In genomic region chr1:24393892-24394291, GRCh38 we compare ENCODE assay signal across 12 cellular contexts. TPM values are rescaled to one million over a fixed set of nuclear protein-coding genes. Genes with fewer than 3 reads are reported as not detected.
DNase-seq lines count a peak whose midpoint lies in the region; ATAC-seq and TF ChIP-seq lines count a peak whose summit lies in the region.
"Had no signal": no experiment of that assay in that cellular context is flagged by ENCODE, and none has a peak within 500 bp of the region (broad histone marks: within the 10 kb centered on the region; RNA-seq: fewer than 3 reads in every experiment).

No MANE protein-coding gene starts in this region.

- peaks cover 2% of the 10 kb centered on the region for H3K36me3 Mint-ChIP-seq in activated CD4-positive, alpha-beta T cell treated with anti-CD3 and anti-CD28 coated beads for 36 hours (ENCODE audit: low read depth)

- peak overlapping the region; percentile 85 for H3K27ac Mint-ChIP-seq in activated CD4-positive, alpha-beta T cell treated with anti-CD3 and anti-CD28 coated beads for 36 hours

- H3K4me3 ChIP-seq in SK-N-SH (ENCODE audit: low read depth in 2 of 2, low read length in 1 of 2): no peak overlapping the region
- H3K4me3 ChIP-seq in fibroblast of mammary gland (ENCODE audit: control insufficient read depth, low read depth, low read length): no peak overlapping the region
- H3K4me3 ChIP-seq: thyroid gland had no signal

- DNase-seq in activated CD4-positive, alpha-beta T cell treated with anti-CD3 and anti-CD28 coated beads for 36 hours: no peak
- DNase-seq in activated CD4-positive, alpha-beta T cell treated with anti-CD3 and anti-CD28 coated beads, Interleukin-2, amount 50 U/mL, for 1 hour: no peak
- DNase-seq in SK-N-SH (no peak), fibroblast of mammary gland (ENCODE audit: low read depth) (peak; percentile 85), superior temporal gyrus (ENCODE audit: extremely low spot score) (peak; percentile 28), NCI-H82 treated with DMSO at 0.1 percent for 48 hours (lab: John Stamatoyannopoulos, UW; ENCODE audit: unreplicated experiment) (no peak), amniotic stem cell (lab: John Stamatoyannopoulos, UW) (no peak)
- DNase-seq in stimulated activated CD4-positive, alpha-beta T cell treated with anti-CD3 and anti-CD28 coated beads, Interleukin-12 subunit alpha, Interleukin-12 subunit beta, amount 100 ng/mL, for 4 hours: no peak
- DNase-seq: activated effector memory CD4-positive, alpha-beta T cell treated with anti-CD3 and anti-CD28 coated beads, Interleukin-2, amount 50 U/mL, for 16 hours; NCI-H187; T-helper 9 cell; thyroid gland had no signal

- TF ChIP-seq CTCF in SK-N-SH (IDR thresholded peaks at IDR 0.05) (no peak), fibroblast of mammary gland (conservative IDR thresholded peaks at IDR 0.05; ENCODE audit: control insufficient read depth, insufficient read depth, low read depth, low read length) (no peak)

- peak overlapping the region; percentile 53 for H3K4me2 ChIP-seq in SK-N-SH

- POLR2A ChIA-PET in activated CD4-positive, alpha-beta T cell treated with anti-CD3 and anti-CD28 coated beads for 36 hours (lab: Charles Lee): interaction anchor here (0.8 kb wide), 1 partner anchor 135 kb away, joined by 3 read pairs; no protein-coding TSS in a partner anchor
- POLR2A ChIA-PET in SK-N-SH (lab: Yijun Ruan, JAX): interaction anchor here (0.7 kb wide), 1 partner anchor 110 kb away, joined by 3 read pairs; no protein-coding TSS in a partner anchor

- peaks cover 39% of the 10 kb centered on the region for H3K4me1 Mint-ChIP-seq in activated CD4-positive, alpha-beta T cell treated with anti-CD3 and anti-CD28 coated beads for 36 hours

- no peaks in the 10 kb centered on the region for H3K9me2 ChIP-seq in SK-N-SH

- peaks cover 15% of the 10 kb centered on the region for H3F3A ChIP-seq in SK-N-SH (replicated peaks; ENCODE audit: insufficient read depth)

- peaks cover 2 to 17% of the 10 kb centered on the region in 2 experiments for H3K36me3 ChIP-seq in SK-N-SH (replicated peaks in 1 of 2; ENCODE audit: control insufficient read depth in 1 of 2, insufficient read depth in 2 of 2, low read length in 1 of 2)
- H3K36me3 ChIP-seq: thyroid gland had no signal

- peaks cover 0 to 15% of the 10 kb centered on the region in 2 experiments; a peak in 3 of 4 replicates for H3K4me1 ChIP-seq in SK-N-SH (ENCODE audit: control insufficient read depth in 1 of 2, insufficient read depth in 2 of 2, low read depth in 1 of 2, low read length in 1 of 2)

- H3K27me3 ChIP-seq in SK-N-SH (ENCODE audit: insufficient read depth): no peaks in the 10 kb centered on the region
- H3K27me3 ChIP-seq: thyroid gland had no signal

- intact Hi-C loops in activated CD4-positive, alpha-beta T cell treated with anti-CD3 and anti-CD28 coated beads for 36 hours (cut with DNase I, micrococcal nuclease): loop anchor here in 1 of 2 experiments (2.0 to 10.0 kb wide), 4 partner anchors 29 to 619 kb away; partner anchors contain the start of gene PITHD1

- H3K27ac ChIP-seq in SK-N-SH (ENCODE audit: low read depth in 2 of 2, low read length in 1 of 2): peak overlapping the region in 1 of 2 experiments; percentile 71; a peak in 2 of 4 replicates

- no peak for TF ChIP-seq EP300 in SK-N-SH (IDR thresholded peaks at IDR 0.05; ENCODE audit: borderline replicate concordance in 1 of 2, low read depth in 1 of 2, low read length in 1 of 2)

- no peak overlapping the region for H2AFZ ChIP-seq in SK-N-SH (ENCODE audit: low read depth)

- H3K79me2 ChIP-seq in SK-N-SH (ENCODE audit: insufficient read depth): no peaks in the 10 kb centered on the region; the same call in 1 of the 2 replicates

- H4K20me1 ChIP-seq in SK-N-SH (ENCODE audit: insufficient read depth): no peaks in the 10 kb centered on the region

- TF ChIP-seq RAD21 in SK-N-SH (IDR thresholded peaks at IDR 0.05; ENCODE audit: low read length): no peak

- ATAC-seq in activated CD4-positive, alpha-beta T cell treated with anti-CD3 and anti-CD28 coated beads for 36 hours: no peak

- CTCF ChIA-PET in activated CD4-positive, alpha-beta T cell treated with anti-CD3 and anti-CD28 coated beads for 36 hours (lab: Charles Lee): interaction anchor here (0.6 to 7.1 kb wide), 23 partner anchors 9 to 1508 kb away, joined by 3 to 335 read pairs (median 4); partner anchors contain the start of genes IFNLR1, NIPAL3 and STPG1
- CTCF ChIA-PET in SK-N-SH (lab: Yijun Ruan, JAX): interaction anchor here (0.7 to 6.7 kb wide), 18 partner anchors 9 to 323 kb away, joined by 3 to 451 read pairs (median 26); partner anchors contain the start of genes IFNLR1, NIPAL3 and STPG1

- 29% methylated on average over 6 of the region's 6 CpGs for WGBS in SK-N-SH (ENCODE audit: low lambda C conversion rate)

- H3K4me3 Mint-ChIP-seq in activated CD4-positive, alpha-beta T cell treated with anti-CD3 and anti-CD28 coated beads for 36 hours: no peak overlapping the region

- no peaks in the 10 kb centered on the region for H3K27me3 Mint-ChIP-seq in activated CD4-positive, alpha-beta T cell treated with anti-CD3 and anti-CD28 coated beads for 36 hours

- peak overlapping the region; percentile 40; the same call in 1 of the 2 replicates for H3K9ac ChIP-seq in SK-N-SH

- no peaks in the 10 kb centered on the region for H3K9me3 ChIP-seq in SK-N-SH
- H3K9me3 ChIP-seq: thyroid gland had no signal

- H3K9me3 Mint-ChIP-seq in activated CD4-positive, alpha-beta T cell treated with anti-CD3 and anti-CD28 coated beads for 36 hours (ENCODE audit: low read depth): no peaks in the 10 kb centered on the region

TF ChIP-seq in SK-N-SH, 30 proteins besides CTCF, POLR2A, EP300 and RAD21:
- no peak for TF ChIP-seq GATA2 (CRISPR knock-in tag; IDR thresholded peaks at IDR 0.05)
- TF ChIP-seq MEF2A (IDR thresholded peaks at IDR 0.05; ENCODE audit: borderline replicate concordance, low read depth): peak; percentile 55; the same call in 1 of the 2 replicates
- TF ChIP-seq PBX3 (IDR thresholded peaks at IDR 0.05): peak; percentile 51
- TF ChIP-seq JUND (IDR thresholded peaks at IDR 0.05): peak; percentile 63
- no peak for TF ChIP-seq ZBTB33 (IDR thresholded peaks at IDR 0.05; ENCODE audit: borderline replicate concordance, low read depth)
- TF ChIP-seq GABPA (IDR thresholded peaks at IDR 0.05; ENCODE audit: low read depth): 0 out of 2 replicates have a peak, but pooled peaks have one; percentile 9
- TF ChIP-seq RCOR1 (IDR thresholded peaks at IDR 0.05; ENCODE audit: low read length): no peak
- peak; percentile 60 for TF ChIP-seq TCF12 (IDR thresholded peaks at IDR 0.05)
- TF ChIP-seq MAX (IDR thresholded peaks at IDR 0.05; ENCODE audit: low read depth): 0 out of 2 replicates have a peak, but pooled peaks have one; percentile 45
- peak; percentile 82 for TF ChIP-seq FOSL2 (IDR thresholded peaks at IDR 0.05; ENCODE audit: borderline replicate concordance, low read depth)

RNA-seq across cellular contexts. Expression of gene STPG1, which starts 19.7 kb away (rescaled TPM):
- total RNA-seq in activated CD4-positive, alpha-beta T cell treated with anti-CD3 and anti-CD28 coated beads for 36 hours: 10 to 100 TPM in 1 of 2 experiments, 1 to 10 TPM in 1; 7.8 to 11.9 TPM
- 8.6 and 8.7 TPM in 2 replicates for polyA plus RNA-seq in SK-N-SH (2012; rRNA removed)
- 6.7 and 8.0 TPM in 2 replicates for polyA plus RNA-seq in SK-N-SH (2012; cell fraction: cytosol; rRNA removed)
- polyA plus RNA-seq in SK-N-SH (2012; cell fraction: nucleus; rRNA removed): 8.3 and 8.9 TPM in 2 replicates

RNA-seq across cellular contexts. Expression of gene NIPAL3, which starts 21.7 kb away (rescaled TPM):
- 10 to 100 TPM; 38.1 to 41.4 TPM for total RNA-seq in activated CD4-positive, alpha-beta T cell treated with anti-CD3 and anti-CD28 coated beads for 36 hours
- polyA plus RNA-seq in SK-N-SH (2012; rRNA removed): 20.3 and 28.6 TPM in 2 replicates
- 17.2 and 24.0 TPM in 2 replicates for polyA plus RNA-seq in SK-N-SH (2012; cell fraction: cytosol; rRNA removed)
- 17.4 and 17.9 TPM in 2 replicates for polyA plus RNA-seq in SK-N-SH (2012; cell fraction: nucleus; rRNA removed)

Comparison
In these comparisons a context has a peak if more than half of its experiments do, and no peak if none do; other contexts are left out.
1. DNase-seq: peak in fibroblast of mammary gland (single experiment) and superior temporal gyrus (single experiment); none in activated CD4-positive, alpha-beta T cell treated with anti-CD3 and anti-CD28 coated beads for 36 hours (single experiment), activated CD4-positive, alpha-beta T cell treated with anti-CD3 and anti-CD28 coated beads, Interleukin-2, amount 50 U/mL, for 1 hour (single experiment), SK-N-SH (single experiment), NCI-H82 treated with DMSO at 0.1 percent for 48 hours (single experiment), stimulated activated CD4-positive, alpha-beta T cell treated with anti-CD3 and anti-CD28 coated beads, Interleukin-12 subunit alpha, Interleukin-12 subunit beta, amount 100 ng/mL, for 4 hours (single experiment) and amniotic stem cell (single experiment).